Comparison of ENCODE assay signal across 9 cellular contexts in the genomic region with DNA sequence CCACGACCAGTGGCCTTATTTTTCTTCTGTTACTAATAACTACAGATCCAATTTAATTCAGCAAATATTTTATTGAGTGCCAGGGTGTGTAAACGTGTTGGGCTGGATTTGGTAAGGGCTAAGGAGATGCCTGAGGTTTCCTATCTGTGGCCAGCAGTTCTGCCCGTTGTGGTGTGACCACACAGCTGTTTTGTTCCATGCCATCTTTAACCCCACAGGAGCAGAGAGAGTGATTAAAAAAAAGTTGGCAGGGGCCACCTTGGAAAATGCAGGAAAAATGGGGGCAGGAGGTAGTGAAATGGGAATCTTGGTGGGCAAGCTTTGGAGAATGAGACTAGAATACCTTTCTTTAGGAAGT. TPM values are rescaled to one million over a fixed set of nuclear protein-coding genes. Genes with fewer than 3 reads are reported as not detected.
A peak's percentile ranks its signal among the peaks of the same experiment; 100 is the strongest.
DNase-seq lines count a peak whose midpoint lies in the region; ATAC-seq and TF ChIP-seq lines count a peak whose summit lies in the region.
"Had no signal": no experiment of that assay in that cellular context is flagged by ENCODE, and none has a peak within 500 bp of the region (broad histone marks: within the 10 kb centered on the region; RNA-seq: fewer than 3 reads in every experiment).

No MANE protein-coding gene starts in this region.

- CTCF ChIA-PET in MCF 10A (lab: Yijun Ruan, JAX): interaction anchor here (0.6 to 1.4 kb wide), 3 partner anchors 13 to 92 kb away, joined by 3 to 7 read pairs (median 3); no protein-coding TSS in a partner anchor

- peaks cover 7% of the 10 kb centered on the region for H3K36me3 Mint-ChIP-seq in MCF 10A (ENCODE audit: insufficient read depth, unreplicated experiment)

- H3K9me3 ChIP-seq in breast epithelium (no peaks in the 10 kb centered on the region), SJCRH30 (replicated peaks) (no peaks in the 10 kb centered on the region), hepatocyte (ENCODE audit: low read depth) (no peaks in the 10 kb centered on the region)
- H3K9me3 ChIP-seq: left lung had no signal

- H3K4me1 ChIP-seq in breast epithelium: no peaks in the 10 kb centered on the region
- H3K4me1 ChIP-seq in SJCRH30: peaks cover 20% of the 10 kb centered on the region
- H3K4me1 ChIP-seq in hepatocyte (ENCODE audit: insufficient read depth): peaks cover 4% of the 10 kb centered on the region

- no peak for TF ChIP-seq CTCF in MCF 10A (IDR thresholded peaks at IDR 0.05; ENCODE audit: unreplicated experiment)
- TF ChIP-seq CTCF in breast epithelium (IDR thresholded peaks at IDR 0.05): no peak
- TF ChIP-seq CTCF in hepatocyte (IDR thresholded peaks at IDR 0.05; ENCODE audit: poor library complexity): no peak

- BruUV-seq in MCF 10A (replicated peaks; lab: Mats Ljungman, UMichigan): no TSS peak

- H3K36me3 ChIP-seq in breast epithelium (no peaks in the 10 kb centered on the region), SJCRH30 (no peaks in the 10 kb centered on the region), hepatocyte (replicated peaks; ENCODE audit: insufficient read depth, low read depth) (no peaks in the 10 kb centered on the region)
- H3K36me3 ChIP-seq: left lung had no signal

- no peak overlapping the region for H3K27ac ChIP-seq in breast epithelium
- peak overlapping the region; percentile 51 for H3K27ac ChIP-seq in SJCRH30
- peak overlapping the region; percentile 17 for H3K27ac ChIP-seq in hepatocyte

- H3K79me2 ChIP-seq in hepatocyte: no peaks in the 10 kb centered on the region

- no peak for DNase-seq in MCF 10A (ENCODE audit: unreplicated experiment)
- no peak for DNase-seq in breast epithelium (ENCODE audit: low spot score in 2 of 2)
- DNase-seq in SJCRH30: peak; percentile 18 to 45
- no peak for DNase-seq in hepatocyte (ENCODE audit: low spot score)
- no peak for DNase-seq in NCI-H146 treated with DMSO at 0.1 percent for 48 hours (lab: John Stamatoyannopoulos, UW; ENCODE audit: unreplicated experiment)
- DNase-seq in inferior parietal cortex (ENCODE audit: extremely low spot score): no peak
- no peak for DNase-seq in activated effector memory CD4-positive, alpha-beta T cell treated with anti-CD3 and anti-CD28 coated beads, Interleukin-2, amount 50 U/mL, for 16 hours
- DNase-seq: left lung had no signal

- TF ChIP-seq POLR2A in breast epithelium (IDR thresholded peaks at IDR 0.05): no peak

- H3K4me3 Mint-ChIP-seq in MCF 10A (ENCODE audit: unreplicated experiment): peak overlapping the region; percentile 4

- H3K4me2 ChIP-seq in hepatocyte: peak overlapping the region; percentile 28

- intact Hi-C loops in MCF 10A (cut with micrococcal nuclease): no loop called here
- intact Hi-C loops in breast epithelium (cut with DNase I; ENCODE audit: low total_unique reads): no loop called here

- 86% methylated on average over 3 of the region's 3 CpGs for WGBS in hepatocyte (ENCODE audit: low lambda C conversion rate, missing lambda C conversion rate)

- H3K4me3 ChIP-seq in breast epithelium: no peak overlapping the region
- H3K4me3 ChIP-seq in SJCRH30: no peak overlapping the region
- H3K4me3 ChIP-seq in hepatocyte: no peak overlapping the region

- no peak for ATAC-seq in GM19351 (IDR thresholded peaks at IDR 0.05; ENCODE audit: unreplicated experiment)
- ATAC-seq: left lung had no signal

- H3K27ac Mint-ChIP-seq in MCF 10A (ENCODE audit: low read depth, unreplicated experiment): peak overlapping the region; percentile 43

- H3K27me3 ChIP-seq in breast epithelium (no peaks in the 10 kb centered on the region), SJCRH30 (no peaks in the 10 kb centered on the region), hepatocyte (no peaks in the 10 kb centered on the region)

- POLR2A ChIA-PET in MCF 10A (lab: Yijun Ruan, JAX): interaction anchor here (1.2 to 2.1 kb wide), 4 partner anchors 99 to 332 kb away, joined by 3 to 10 read pairs (median 6); a partner anchor contains a TSS

- no peaks in the 10 kb centered on the region for H3K9me3 Mint-ChIP-seq in MCF 10A (ENCODE audit: unreplicated experiment)

- no peaks in the 10 kb centered on the region for H4K20me1 ChIP-seq in hepatocyte (ENCODE audit: insufficient read depth, poor library complexity, severe bottlenecking)

- H2AFZ ChIP-seq in hepatocyte: no peak overlapping the region

- H3K4me1 Mint-ChIP-seq in MCF 10A (ENCODE audit: insufficient read depth, unreplicated experiment): peaks cover 27% of the 10 kb centered on the region

- H3K9me2 ChIP-seq in hepatocyte (replicated peaks; ENCODE audit: insufficient read depth): no peaks in the 10 kb centered on the region

- H3K27me3 Mint-ChIP-seq in MCF 10A (ENCODE audit: insufficient read depth, unreplicated experiment): no peaks in the 10 kb centered on the region

RNA-seq across cellular contexts. Expression of a gene that starts 1.1 kb away (rescaled TPM):
- total RNA-seq in MCF 10A (2022) (2.0 and 3.3 TPM in 2 replicates), breast epithelium (1 to 10 TPM; 1.1 to 7.9 (median 4.5) TPM), hepatocyte (16.6 and 24.4 TPM in 2 replicates)
- total RNA-seq in SJCRH30 (2014; rRNA removed; shearing (Covaris generic)): 7.8 and 9.5 TPM in 2 replicates
- polyA plus RNA-seq in hepatocyte: 6.9 and 14.2 TPM in 2 replicates

Comparison
In these comparisons a context has a peak if more than half of its experiments do, and no peak if none do; other contexts are left out.
1. DNase-seq: peak in SJCRH30 (2 of 2); none in MCF 10A (single experiment), breast epithelium (0 of 2), hepatocyte (single experiment), NCI-H146 treated with DMSO at 0.1 percent for 48 hours (single experiment), inferior parietal cortex (single experiment) and activated effector memory CD4-positive, alpha-beta T cell treated with anti-CD3 and anti-CD28 coated beads, Interleukin-2, amount 50 U/mL, for 16 hours (single experiment).
2. H3K27ac ChIP-seq: peak in SJCRH30 (single experiment) and hepatocyte (single experiment); none in breast epithelium (0 of 2).